1 cellular context compared by ENCODE assay signal in the genomic region with DNA sequence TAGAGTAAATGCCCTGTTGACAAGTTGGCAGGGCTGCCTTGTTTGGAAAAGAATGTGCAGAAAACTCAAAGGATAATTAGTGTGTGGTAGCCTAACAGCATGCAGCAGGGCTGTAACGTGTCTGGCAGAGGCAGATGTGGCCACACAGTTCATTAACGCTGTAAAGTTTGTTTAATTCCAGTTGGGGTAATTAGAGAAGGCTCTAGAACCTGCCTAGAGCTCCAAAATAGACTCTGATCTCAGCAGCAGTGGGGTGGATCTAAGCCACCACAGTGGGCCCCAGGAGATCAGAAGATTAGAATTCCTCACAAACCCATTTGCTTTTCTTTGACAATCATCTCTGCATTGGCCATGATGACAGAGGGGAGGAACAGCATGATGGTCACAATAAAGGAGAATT.
TF ChIP-seq lines count a peak whose summit lies in the region.

No MANE protein-coding gene starts in this region.

TF ChIP-seq in IMR-90, 13 proteins besides CTCF, POLR2A, EP300 and RAD21 (continued from another document):
- TF ChIP-seq ELK1 (IDR thresholded peaks at IDR 0.05; ENCODE audit: borderline replicate concordance, low read depth, low read length) (no peak), CHD1 (IDR thresholded peaks at IDR 0.05; ENCODE audit: low read depth, low read length) (no peak), BHLHE40 (IDR thresholded peaks at IDR 0.05; ENCODE audit: low read depth, low read length) (no peak), RFX5 (IDR thresholded peaks at IDR 0.05; ENCODE audit: low read depth, low read length) (no peak)
